Comparison of ENCODE assay signal across 1 cellular context in the genomic region with DNA sequence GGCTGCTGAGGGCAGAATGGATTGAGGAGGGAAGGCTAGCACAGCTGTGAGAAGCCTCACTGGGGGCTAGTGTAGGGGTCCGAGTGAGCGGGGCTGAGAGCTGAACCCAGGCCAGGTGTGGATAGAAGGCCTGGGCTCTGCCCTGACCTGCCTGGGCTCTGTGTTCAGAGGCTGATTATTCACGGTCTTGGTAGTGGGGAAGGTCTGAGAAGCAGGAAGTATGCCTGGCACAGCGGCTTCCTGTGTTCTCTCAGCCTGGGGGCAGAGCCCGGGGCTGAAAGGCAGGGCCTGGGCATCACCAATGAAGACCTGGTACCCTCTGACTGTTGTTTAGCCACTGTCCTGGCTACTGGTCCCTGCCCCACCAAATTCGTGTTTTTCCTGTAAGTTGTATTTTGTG.
TF ChIP-seq lines count a peak whose summit lies in the region.

No MANE protein-coding gene starts in this region.

TF ChIP-seq in GM12878, 131 proteins besides CTCF, POLR2A, EP300 and RAD21:
- no peak for TF ChIP-seq MTA2 (IDR thresholded peaks at IDR 0.05; ENCODE audit: low read depth)
- no peak for TF ChIP-seq HDAC6 (IDR thresholded peaks at IDR 0.05; ENCODE audit: unreplicated experiment)
- no peak for TF ChIP-seq SUZ12 (IDR thresholded peaks at IDR 0.05; ENCODE audit: unreplicated experiment)
